10 cellular contexts compared by ENCODE assay signal in genomic region chrX:79182616-79183015, GRCh38. TPM values are rescaled to one million over a fixed set of nuclear protein-coding genes. Genes with fewer than 3 reads are reported as not detected.
DNase-seq lines count a peak whose midpoint lies in the region; ATAC-seq and TF ChIP-seq lines count a peak whose summit lies in the region.
"Had no signal": no experiment of that assay in that cellular context is flagged by ENCODE, and none has a peak within 500 bp of the region (broad histone marks: within the 10 kb centered on the region; RNA-seq: fewer than 3 reads in every experiment).

No MANE protein-coding gene starts in this region.

- H3K36me3 ChIP-seq in Peyer's patch (no peaks in the 10 kb centered on the region), gastrocnemius medialis (no peaks in the 10 kb centered on the region)

- CTCF ChIA-PET in activated CD4-positive, alpha-beta memory T cell treated with anti-CD3 and anti-CD28 coated beads for 36 hours (lab: Charles Lee): interaction anchor here (1.0 to 1.7 kb wide), 2 partner anchors 22 to 34 kb away, joined by 3 to 6 read pairs; no protein-coding TSS in a partner anchor

- H3K27ac ChIP-seq in Peyer's patch (peak overlapping the region in 1 of 4 donors; percentile 21), gastrocnemius medialis (no peak overlapping the region)

- POLR2A ChIA-PET in activated CD4-positive, alpha-beta memory T cell treated with anti-CD3 and anti-CD28 coated beads for 36 hours (lab: Charles Lee): interaction anchor here (0.8 to 3.9 kb wide), 10 partner anchors 13 to 184 kb away, joined by 3 to 24 read pairs (median 5); partner anchors contain the start of gene ITM2A

- no peaks in the 10 kb centered on the region for H3K4me1 ChIP-seq in Peyer's patch
- H3K4me1 ChIP-seq in gastrocnemius medialis: no peaks in the 10 kb centered on the region

- no peaks in the 10 kb centered on the region for H3K9me3 ChIP-seq in Peyer's patch
- no peaks in the 10 kb centered on the region for H3K9me3 ChIP-seq in gastrocnemius medialis

- ATAC-seq in GM19351 (IDR thresholded peaks at IDR 0.05; ENCODE audit: unreplicated experiment) (peak; percentile 88), HG02973 (IDR thresholded peaks at IDR 0.05; ENCODE audit: unreplicated experiment) (peak; percentile 97), left ventricle myocardium superior (no peak), gastrocnemius medialis (no peak)

- H3K9me3 Mint-ChIP-seq in activated CD4-positive, alpha-beta memory T cell treated with anti-CD3 and anti-CD28 coated beads for 36 hours: peaks cover 3% of the 10 kb centered on the region

- H3K27me3 ChIP-seq in Peyer's patch (no peaks in the 10 kb centered on the region), gastrocnemius medialis (no peaks in the 10 kb centered on the region)

- H3K27me3 Mint-ChIP-seq in activated CD4-positive, alpha-beta memory T cell treated with anti-CD3 and anti-CD28 coated beads for 36 hours: no peaks in the 10 kb centered on the region

- DNase-seq in GM12865 (ENCODE audit: low read depth) (peak; percentile 84), Peyer's patch (no peak), left ventricle myocardium superior (no peak), gastrocnemius medialis (no peak), activated gamma-delta T cell (lab: John Stamatoyannopoulos, UW) (no peak)
- peak; percentile 19 for DNase-seq in activated CD4-positive, alpha-beta memory T cell treated with anti-CD3 and anti-CD28 coated beads for 36 hours

- H3K4me3 Mint-ChIP-seq in activated CD4-positive, alpha-beta memory T cell treated with anti-CD3 and anti-CD28 coated beads for 36 hours: peak overlapping the region; percentile 61

- in situ Hi-C loops in gastrocnemius medialis (cut with MboI; ENCODE audit: low sequenced_read_pairs in 4 of 4): no loop called here

- H3K4me1 Mint-ChIP-seq in activated CD4-positive, alpha-beta memory T cell treated with anti-CD3 and anti-CD28 coated beads for 36 hours (ENCODE audit: low read depth): peaks cover 66% of the 10 kb centered on the region

- no peak for TF ChIP-seq POLR2A in Peyer's patch (IDR thresholded peaks at IDR 0.05)
- TF ChIP-seq POLR2A in gastrocnemius medialis (IDR thresholded peaks at IDR 0.05): no peak

- H3K4me3 ChIP-seq in GM12865 (ENCODE audit: low read depth, low read length) (no peak overlapping the region), Peyer's patch (no peak overlapping the region), gastrocnemius medialis (no peak overlapping the region)

- peak overlapping the region; percentile 91 for H3K27ac Mint-ChIP-seq in activated CD4-positive, alpha-beta memory T cell treated with anti-CD3 and anti-CD28 coated beads for 36 hours

- peaks cover 2% of the 10 kb centered on the region for H3K36me3 Mint-ChIP-seq in activated CD4-positive, alpha-beta memory T cell treated with anti-CD3 and anti-CD28 coated beads for 36 hours

- intact Hi-C loops in activated CD4-positive, alpha-beta memory T cell treated with anti-CD3 and anti-CD28 coated beads for 36 hours (cut with micrococcal nuclease): loop anchor here (1.0 to 5.0 kb wide), 8 partner anchors 16 to 665 kb away; partner anchors contain the start of gene P2RY10
- intact Hi-C loops in left ventricle myocardium superior (cut with micrococcal nuclease) (no loop called here), gastrocnemius medialis (cut with DNase I; ENCODE audit: low total_unique reads) (no loop called here)

- no peak for TF ChIP-seq CTCF in GM12865 (IDR thresholded peaks at IDR 0.05; ENCODE audit: insufficient read depth, low read depth, low read length, missing control alignments)
- TF ChIP-seq CTCF in Peyer's patch (IDR thresholded peaks at IDR 0.05): no peak
- TF ChIP-seq CTCF in gastrocnemius medialis (IDR thresholded peaks at IDR 0.05 in 4 of 5, conservative IDR thresholded peaks at IDR 0.05 in 1 of 5): no peak

RNA-seq across cellular contexts. Expression of gene GPR174, which starts 38.1 kb away (rescaled TPM):
- total RNA-seq in activated CD4-positive, alpha-beta memory T cell treated with anti-CD3 and anti-CD28 coated beads for 36 hours: 10 to 100 TPM; 14.7 to 14.8 TPM
- 10 to 100 TPM in 1 of 4 donors, 1 to 10 TPM in 3; 4.9 to 23.1 (median 6.6) TPM for total RNA-seq in Peyer's patch
- total RNA-seq in left ventricle myocardium superior: 0.37 TPM
- total RNA-seq in gastrocnemius medialis: not detected
- total RNA-seq: HT1080, renal cortical epithelial cell had no signal

Comparison
In these comparisons a context has a peak if more than half of its experiments do, and no peak if none do; other contexts are left out.
1. DNase-seq: peak in GM12865 (single experiment) and activated CD4-positive, alpha-beta memory T cell treated with anti-CD3 and anti-CD28 coated beads for 36 hours (single experiment); none in Peyer's patch (0 of 3), left ventricle myocardium superior (single experiment), gastrocnemius medialis (0 of 2) and activated gamma-delta T cell (single experiment).
2. ATAC-seq: peak in GM19351 (single experiment) and HG02973 (single experiment); none in left ventricle myocardium superior (single experiment) and gastrocnemius medialis (0 of 2).